Comparison of ENCODE assay signal across 1 cellular context in the genomic region with DNA sequence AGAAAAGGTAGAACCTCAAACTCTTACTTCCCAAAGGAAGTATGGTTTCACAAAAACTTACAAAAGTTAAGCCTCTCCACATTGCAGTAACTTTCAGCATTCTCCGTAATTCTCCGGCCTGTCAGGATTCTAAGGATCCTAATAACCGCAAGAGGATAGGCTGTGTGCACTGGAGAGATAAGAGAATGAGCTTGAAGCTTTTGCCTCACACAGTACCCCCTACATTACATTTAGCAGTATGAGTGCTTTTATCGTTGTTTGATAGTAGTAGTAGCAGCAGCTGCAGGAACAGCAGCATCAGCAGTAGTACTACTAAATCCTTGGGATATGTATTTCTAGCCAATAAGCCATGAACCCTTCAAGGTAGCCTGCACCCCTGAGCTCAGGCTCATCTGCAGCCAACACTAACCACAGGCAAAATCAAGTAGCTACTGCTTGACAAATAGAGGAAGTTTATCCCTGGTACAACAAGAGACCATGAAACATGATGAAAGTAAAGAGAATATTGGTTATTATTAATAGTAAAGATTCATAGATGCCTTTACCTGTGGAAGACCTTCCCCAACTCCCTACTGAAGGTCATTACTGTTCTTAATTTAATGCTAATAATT.
TF ChIP-seq lines count a peak whose summit lies in the region.

No MANE protein-coding gene starts in this region.

TF ChIP-seq in K562, 482 proteins besides CTCF, POLR2A, EP300 and RAD21 (continued from another document and continues in another):
- TF ChIP-seq, protein P1, sequence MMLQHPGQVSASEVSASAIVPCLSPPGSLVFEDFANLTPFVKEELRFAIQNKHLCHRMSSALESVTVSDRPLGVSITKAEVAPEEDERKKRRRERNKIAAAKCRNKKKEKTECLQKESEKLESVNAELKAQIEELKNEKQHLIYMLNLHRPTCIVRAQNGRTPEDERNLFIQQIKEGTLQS (IDR thresholded peaks at IDR 0.05), result peak; percentile 8; the same call in 1 of the 2 replicates
- TF ChIP-seq, protein P1 (CRISPR knock-in tag; conservative IDR thresholded peaks at IDR 0.05), result no peak
- peak; percentile 20; the same call in 1 of the 2 replicates for TF ChIP-seq NFIC (IDR thresholded peaks at IDR 0.05)
- TF ChIP-seq NCOA1 (IDR thresholded peaks at IDR 0.05; ENCODE audit: low read depth), result peak; percentile 38; the same call in 1 of the 2 replicates
- TF ChIP-seq WHSC1 (IDR thresholded peaks at IDR 0.05; ENCODE audit: low read length), result no peak
- no peak for TF ChIP-seq TCFL5 (CRISPR knock-in tag; conservative IDR thresholded peaks at IDR 0.05)
- TF ChIP-seq, protein P2, sequence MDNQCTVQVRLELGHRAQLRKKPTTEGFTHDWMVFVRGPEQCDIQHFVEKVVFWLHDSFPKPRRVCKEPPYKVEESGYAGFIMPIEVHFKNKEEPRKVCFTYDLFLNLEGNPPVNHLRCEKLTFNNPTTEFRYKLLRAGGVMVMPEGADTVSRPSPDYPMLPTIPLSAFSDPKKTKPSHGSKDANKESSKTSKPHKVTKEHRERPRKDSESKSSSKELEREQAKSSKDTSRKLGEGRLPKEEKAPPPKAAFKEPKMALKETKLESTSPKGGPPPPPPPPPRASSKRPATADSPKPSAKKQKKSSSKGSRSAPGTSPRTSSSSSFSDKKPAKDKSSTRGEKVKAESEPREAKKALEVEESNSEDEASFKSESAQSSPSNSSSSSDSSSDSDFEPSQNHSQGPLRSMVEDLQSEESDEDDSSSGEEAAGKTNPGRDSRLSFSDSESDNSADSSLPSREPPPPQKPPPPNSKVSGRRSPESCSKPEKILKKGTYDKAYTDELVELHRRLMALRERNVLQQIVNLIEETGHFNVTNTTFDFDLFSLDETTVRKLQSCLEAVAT (IDR thresholded peaks at IDR 0.05), result peak in 1 of 2 experiments; percentile 92; a peak in 2 of 4 replicates
- 0 out of 2 replicates have a peak, but pooled peaks have one; percentile 11 for TF ChIP-seq BHLHE40 (IDR thresholded peaks at IDR 0.05; ENCODE audit: low read length)
- peak; percentile 52; the same call in 1 of the 2 replicates for TF ChIP-seq BCOR (IDR thresholded peaks at IDR 0.05)
- TF ChIP-seq ZBTB11 (CRISPR knock-in tag; IDR thresholded peaks at IDR 0.05), result peak in 1 of 3 experiments; percentile 47; a peak in 1 of 6 replicates
- no peak for TF ChIP-seq KLF6 (CRISPR knock-in tag; IDR thresholded peaks at IDR 0.05; ENCODE audit: borderline replicate concordance)
- TF ChIP-seq ZNF174 (CRISPR knock-in tag; IDR thresholded peaks at IDR 0.05), result no peak
- TF ChIP-seq MTA2 (IDR thresholded peaks at IDR 0.05; ENCODE audit: low read depth), result peak; percentile 83
- TF ChIP-seq ZBTB33 (CRISPR knock-in tag; IDR thresholded peaks at IDR 0.05), result peak; percentile 71; the same call in 1 of the 2 replicates
- TF ChIP-seq SPI1 (IDR thresholded peaks at IDR 0.05; ENCODE audit: borderline replicate concordance, low read depth, low read length), result no peak
- 0 out of 2 replicates have a peak, but pooled peaks have one; percentile 64 for TF ChIP-seq MTA3 (IDR thresholded peaks at IDR 0.05; ENCODE audit: borderline replicate concordance)
- no peak for TF ChIP-seq RBM22 (IDR thresholded peaks at IDR 0.05; ENCODE audit: low read depth, low read length, poor library complexity, severe bottlenecking)
- TF ChIP-seq MEIS2 (IDR thresholded peaks at IDR 0.05; ENCODE audit: partially characterized antibody), result peak; percentile 94
- TF ChIP-seq, protein P3, sequence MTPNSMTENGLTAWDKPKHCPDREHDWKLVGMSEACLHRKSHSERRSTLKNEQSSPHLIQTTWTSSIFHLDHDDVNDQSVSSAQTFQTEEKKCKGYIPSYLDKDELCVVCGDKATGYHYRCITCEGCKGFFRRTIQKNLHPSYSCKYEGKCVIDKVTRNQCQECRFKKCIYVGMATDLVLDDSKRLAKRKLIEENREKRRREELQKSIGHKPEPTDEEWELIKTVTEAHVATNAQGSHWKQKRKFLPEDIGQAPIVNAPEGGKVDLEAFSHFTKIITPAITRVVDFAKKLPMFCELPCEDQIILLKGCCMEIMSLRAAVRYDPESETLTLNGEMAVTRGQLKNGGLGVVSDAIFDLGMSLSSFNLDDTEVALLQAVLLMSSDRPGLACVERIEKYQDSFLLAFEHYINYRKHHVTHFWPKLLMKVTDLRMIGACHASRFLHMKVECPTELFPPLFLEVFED (CRISPR knock-in tag; conservative IDR thresholded peaks at IDR 0.05), result no peak
- TF ChIP-seq TEAD4 (IDR thresholded peaks at IDR 0.05; ENCODE audit: low read length), result peak; percentile 94
- TF ChIP-seq TEAD4 (CRISPR knock-in tag; IDR thresholded peaks at IDR 0.05; ENCODE audit: borderline replicate concordance), result no peak
- TF ChIP-seq SP1 (CRISPR knock-in tag; IDR thresholded peaks at IDR 0.05), result peak; percentile 20; the same call in 1 of the 2 replicates
- no peak for TF ChIP-seq ZNF830 (CRISPR knock-in tag; IDR thresholded peaks at IDR 0.05)
- TF ChIP-seq ZNF780A (CRISPR knock-in tag; IDR thresholded peaks at IDR 0.05), result no peak
- TF ChIP-seq ARID1B (IDR thresholded peaks at IDR 0.05), result peak; percentile 96
- TF ChIP-seq FOXK2 (conservative IDR thresholded peaks at IDR 0.05 in 1 of 2, IDR thresholded peaks at IDR 0.05 in 1 of 2; ENCODE audit: low read depth in 2 of 2), result no peak
- no peak; the same call in 1 of the 2 replicates for TF ChIP-seq OTX1 (CRISPR knock-in tag; IDR thresholded peaks at IDR 0.05)
- TF ChIP-seq, protein P4, sequence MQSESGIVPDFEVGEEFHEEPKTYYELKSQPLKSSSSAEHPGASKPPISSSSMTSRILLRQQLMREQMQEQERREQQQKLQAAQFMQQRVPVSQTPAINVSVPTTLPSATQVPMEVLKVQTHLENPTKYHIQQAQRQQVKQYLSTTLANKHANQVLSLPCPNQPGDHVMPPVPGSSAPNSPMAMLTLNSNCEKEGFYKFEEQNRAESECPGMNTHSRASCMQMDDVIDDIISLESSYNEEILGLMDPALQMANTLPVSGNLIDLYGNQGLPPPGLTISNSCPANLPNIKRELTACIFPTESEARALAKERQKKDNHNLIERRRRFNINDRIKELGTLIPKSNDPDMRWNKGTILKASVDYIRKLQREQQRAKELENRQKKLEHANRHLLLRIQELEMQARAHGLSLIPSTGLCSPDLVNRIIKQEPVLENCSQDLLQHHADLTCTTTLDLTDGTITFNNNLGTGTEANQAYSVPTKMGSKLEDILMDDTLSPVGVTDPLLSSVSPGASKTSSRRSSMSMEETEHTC (IDR thresholded peaks at IDR 0.05), result no peak
- TF ChIP-seq SMAD4 (CRISPR knock-in tag; conservative IDR thresholded peaks at IDR 0.05), result peak; percentile 39; the same call in 1 of the 2 replicates
- TF ChIP-seq FOXM1 (IDR thresholded peaks at IDR 0.05; ENCODE audit: low read depth), result peak; percentile 72
- TF ChIP-seq FOXM1 (CRISPR knock-in tag; IDR thresholded peaks at IDR 0.05; ENCODE audit: low read depth), result no peak
- TF ChIP-seq ZNF318 (IDR thresholded peaks at IDR 0.05; ENCODE audit: borderline replicate concordance in 1 of 2, low read depth in 1 of 2), result no peak
- TF ChIP-seq NR1H2 (CRISPR knock-in tag; IDR thresholded peaks at IDR 0.05), result no peak
- TF ChIP-seq HDAC1 (IDR thresholded peaks at IDR 0.05), result peak in 1 of 2 experiments; percentile 31; a peak in 1 of 4 replicates
- TF ChIP-seq MXD1 (CRISPR knock-in tag; IDR thresholded peaks at IDR 0.05; ENCODE audit: borderline replicate concordance, poor library complexity, severe bottlenecking), result no peak
- peak; percentile 69 for TF ChIP-seq HDAC2 (IDR thresholded peaks at IDR 0.05)
- no peak for TF ChIP-seq PURB (CRISPR knock-in tag; IDR thresholded peaks at IDR 0.05; ENCODE audit: low read depth)
- no peak for TF ChIP-seq EGR1 (conservative IDR thresholded peaks at IDR 0.05)
